21 cellular contexts compared by ENCODE assay signal in the genomic region with DNA sequence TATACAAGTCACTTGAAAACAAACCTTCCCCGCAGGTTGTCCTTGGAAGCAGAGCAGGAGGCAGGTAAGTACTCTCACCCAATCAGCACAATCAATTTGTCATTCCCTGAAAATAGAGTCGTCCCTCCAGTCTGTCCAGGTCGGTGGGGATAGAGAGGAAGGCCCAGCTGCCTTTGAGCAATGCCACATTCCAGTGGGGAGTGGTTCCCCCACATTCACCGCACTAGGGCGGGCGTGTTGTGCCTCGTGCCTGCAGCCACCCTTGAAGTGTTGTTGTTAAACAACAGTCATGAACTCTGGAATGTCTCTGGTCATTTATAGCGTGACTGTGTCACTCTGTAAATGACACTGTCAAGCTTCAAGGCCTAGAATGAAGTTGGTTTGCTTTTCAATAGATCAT. TPM values are rescaled to one million over a fixed set of nuclear protein-coding genes. Genes with fewer than 3 reads are reported as not detected.
DNase-seq lines count a peak whose midpoint lies in the region; ATAC-seq and TF ChIP-seq lines count a peak whose summit lies in the region.
"Had no signal": no experiment of that assay in that cellular context is flagged by ENCODE, and none has a peak within 500 bp of the region (broad histone marks: within the 10 kb centered on the region; RNA-seq: fewer than 3 reads in every experiment).

No MANE protein-coding gene starts in this region.

- H3K27me3 ChIP-seq in breast epithelium (no peaks in the 10 kb centered on the region), lower lobe of right lung (ENCODE audit: low read depth) (no peaks in the 10 kb centered on the region), transverse colon (no peaks in the 10 kb centered on the region), heart left ventricle (no peaks in the 10 kb centered on the region), H9 (ENCODE audit: insufficient read depth, low read length) (no peaks in the 10 kb centered on the region)
- H3K27me3 ChIP-seq: cardiac muscle cell, uterus had no signal

- in situ Hi-C loops in transverse colon (cut with MboI; ENCODE audit: low pct_ligation_motif_present in 1 of 4, low pct_unique_long_range_greater_than_20kb in 1 of 4, low sequenced_read_pairs in 3 of 4) = no loop called here

- H3T11ph ChIP-seq in H9 (ENCODE audit: low read length) = no peak overlapping the region

- 53% methylated on average over 8 of the region's 8 CpGs; no CpG with 5 or more reads in 1 of the 2 donors for WGBS in transverse colon (ENCODE audit: low coverage in 1 of 2), 2 donors
- WGBS in heart left ventricle, 4 donors = 67 to 84% (median 78%) methylated on average over 8 of the region's 8 CpGs
- WGBS in H9 (ENCODE audit: extremely low coverage, insufficient read length, low lambda C conversion rate) = no CpG with 5 or more reads among the region's 8 CpGs

- no peak overlapping the region for H2BK12ac ChIP-seq in H9 (ENCODE audit: insufficient read length, low read depth, low read length)

- peak overlapping the region; percentile 41 for H3K27ac Mint-ChIP-seq in activated CD8-positive, alpha-beta T cell treated with anti-CD3 and anti-CD28 coated beads for 36 hours
- no peak overlapping the region for H3K27ac Mint-ChIP-seq in activated CD8-positive, alpha-beta T cell treated with anti-CD3 and anti-CD28 coated beads, Interleukin-2, amount 10 ng/mL, durations not matched to agents 7 days and 5 days
- no peak overlapping the region for H3K27ac Mint-ChIP-seq in H9
- H3K27ac Mint-ChIP-seq: activated naive CD8-positive, alpha-beta T cell treated with anti-CD3 and anti-CD28 coated beads, Interleukin-2, amount 10 ng/mL, durations not matched to agents 7 days and 5 days had no signal

- H4K8ac ChIP-seq in H9 (replicated peaks; ENCODE audit: insufficient read length, low read depth, low read length) = no peak overlapping the region

- peaks cover 69% of the 10 kb centered on the region for H3K4me1 Mint-ChIP-seq in activated CD8-positive, alpha-beta T cell treated with anti-CD3 and anti-CD28 coated beads for 36 hours (ENCODE audit: low read depth)
- peaks cover 68% of the 10 kb centered on the region for H3K4me1 Mint-ChIP-seq in activated CD8-positive, alpha-beta T cell treated with anti-CD3 and anti-CD28 coated beads, Interleukin-2, amount 10 ng/mL, durations not matched to agents 7 days and 5 days (ENCODE audit: low read depth)
- H3K4me1 Mint-ChIP-seq in H9 = peaks cover 4 to 10% of the 10 kb centered on the region in 2 experiments; a peak in 3 of 4 replicates

- peak overlapping the region; percentile 48 to 83 for H3K27ac ChIP-seq in breast epithelium
- peak overlapping the region; percentile 38 for H3K27ac ChIP-seq in lower lobe of right lung
- H3K27ac ChIP-seq in transverse colon = peak overlapping the region in 3 of 4 donors; percentile 3 to 32 (median 21)
- H3K27ac ChIP-seq in heart left ventricle = no peak overlapping the region
- H3K27ac ChIP-seq in H9 (ENCODE audit: insufficient read length, low read depth, low read length) = no peak overlapping the region
- H3K27ac ChIP-seq: cardiac muscle cell, spleen, uterus had no signal

- no peaks in the 10 kb centered on the region for H3K79me1 ChIP-seq in H9 (ENCODE audit: insufficient read depth, low read depth, low read length, poor library complexity, severe bottlenecking)

- no peak for TF ChIP-seq EP300 in transverse colon (IDR thresholded peaks at IDR 0.05; ENCODE audit: low read depth)

- H3K79me2 ChIP-seq in H9 (ENCODE audit: insufficient read depth, low read length) = no peaks in the 10 kb centered on the region

- H2BK20ac ChIP-seq in H9 (ENCODE audit: low read depth, low read length, poor library complexity, severe bottlenecking) = no peak overlapping the region

- H3K36me3 ChIP-seq in breast epithelium (no peaks in the 10 kb centered on the region), lower lobe of right lung (no peaks in the 10 kb centered on the region), transverse colon (no peaks in the 10 kb centered on the region), heart left ventricle (no peaks in the 10 kb centered on the region)
- H3K36me3 ChIP-seq: cardiac muscle cell, spleen, uterus had no signal

- H3K9ac ChIP-seq in H9 (ENCODE audit: extremely low read depth, insufficient read length, low read length) = no peak overlapping the region

- no peak overlapping the region for H4K5ac ChIP-seq in H9 (ENCODE audit: insufficient read length, low read depth, low read length)

- H2AFZ ChIP-seq in H9 (ENCODE audit: low read length) = no peak overlapping the region

- no peaks in the 10 kb centered on the region for H3K9me3 ChIP-seq in breast epithelium
- no peaks in the 10 kb centered on the region for H3K9me3 ChIP-seq in lower lobe of right lung
- no peaks in the 10 kb centered on the region for H3K9me3 ChIP-seq in transverse colon
- no peaks in the 10 kb centered on the region for H3K9me3 ChIP-seq in heart left ventricle
- H3K9me3 ChIP-seq in H9 (ENCODE audit: control insufficient read depth, low read depth, low read length) = no peaks in the 10 kb centered on the region
- H3K9me3 ChIP-seq: spleen, uterus had no signal

- H2BK5ac ChIP-seq in H9 (ENCODE audit: insufficient read length, low read length) = no peak overlapping the region

- no peak overlapping the region for H4K91ac ChIP-seq in H9 (ENCODE audit: insufficient read length, low read depth, low read length)

- no peak overlapping the region for H3K23ac ChIP-seq in H9 (ENCODE audit: insufficient read length, low read depth, low read length)

- H4K20me1 ChIP-seq in H9 (ENCODE audit: control insufficient read depth, insufficient read depth, insufficient read length) = no peaks in the 10 kb centered on the region

- intact Hi-C loops in activated CD8-positive, alpha-beta T cell treated with anti-CD3 and anti-CD28 coated beads for 36 hours (cut with micrococcal nuclease) = no loop called here
- intact Hi-C loops in breast epithelium (cut with DNase I; ENCODE audit: low total_unique reads) (no loop called here), lower lobe of right lung (cut with DNase I) (no loop called here), transverse colon (cut with DNase I; ENCODE audit: low total_unique reads) (no loop called here), heart left ventricle (cut with DNase I) (no loop called here)

- no peak overlapping the region for H2BK15ac ChIP-seq in H9 (ENCODE audit: low read depth, low read length)

- H3K4me1 ChIP-seq in breast epithelium = peaks cover 0 to 10% of the 10 kb centered on the region in 2 donors
- no peaks in the 10 kb centered on the region for H3K4me1 ChIP-seq in lower lobe of right lung
- no peaks in the 10 kb centered on the region for H3K4me1 ChIP-seq in transverse colon
- H3K4me1 ChIP-seq in heart left ventricle = peaks cover 0 to 60% (median 0%) of the 10 kb centered on the region in 12 donors
- H3K4me1 ChIP-seq in H9 (ENCODE audit: insufficient read depth, low read length) = peaks cover 4% of the 10 kb centered on the region; the same call in 1 of the 2 replicates
- H3K4me1 ChIP-seq: uterus had no signal

- H3K27me3 Mint-ChIP-seq in activated CD8-positive, alpha-beta T cell treated with anti-CD3 and anti-CD28 coated beads for 36 hours = peaks cover 23% of the 10 kb centered on the region
- peaks cover 4% of the 10 kb centered on the region for H3K27me3 Mint-ChIP-seq in activated CD8-positive, alpha-beta T cell treated with anti-CD3 and anti-CD28 coated beads, Interleukin-2, amount 10 ng/mL, durations not matched to agents 7 days and 5 days (ENCODE audit: low read depth)
- peaks cover 1% of the 10 kb centered on the region; the same call in 1 of the 2 replicates for H3K27me3 Mint-ChIP-seq in H9 (ENCODE audit: low read depth)

- ATAC-seq in activated CD8-positive, alpha-beta T cell treated with anti-CD3 and anti-CD28 coated beads for 36 hours = no peak
- no peak for ATAC-seq in activated CD8-positive, alpha-beta T cell treated with anti-CD3 and anti-CD28 coated beads, Interleukin-2, amount 10 ng/mL, durations not matched to agents 7 days and 5 days
- peak; percentile 90 to 93 for ATAC-seq in lower lobe of right lung
- ATAC-seq in heart left ventricle = no peak

- peaks cover 13% of the 10 kb centered on the region for H3K9me3 Mint-ChIP-seq in activated CD8-positive, alpha-beta T cell treated with anti-CD3 and anti-CD28 coated beads for 36 hours
- no peaks in the 10 kb centered on the region for H3K9me3 Mint-ChIP-seq in activated CD8-positive, alpha-beta T cell treated with anti-CD3 and anti-CD28 coated beads, Interleukin-2, amount 10 ng/mL, durations not matched to agents 7 days and 5 days (ENCODE audit: insufficient read depth)
- H3K9me3 Mint-ChIP-seq in H9 = no peaks in the 10 kb centered on the region

- DNase-seq in activated CD8-positive, alpha-beta T cell treated with anti-CD3 and anti-CD28 coated beads for 36 hours = no peak
- DNase-seq in activated CD8-positive, alpha-beta T cell treated with anti-CD3 and anti-CD28 coated beads, Interleukin-2, amount 10 ng/mL, durations not matched to agents 7 days and 5 days = no peak
- DNase-seq in breast epithelium (ENCODE audit: low spot score in 2 of 2) = peak in 1 of 2 donors; percentile 82
- peak; percentile 75 for DNase-seq in lower lobe of right lung
- peak; percentile 67 for DNase-seq in transverse colon
- DNase-seq in activated CD8-positive, alpha-beta memory T cell treated with anti-CD3 and anti-CD28 coated beads, Interleukin-2, amount 50 U/mL, for 48 hours = no peak
- DNase-seq in heart left ventricle = no peak
- DNase-seq in H9 = no peak
- DNase-seq: activated naive CD8-positive, alpha-beta T cell treated with anti-CD3 and anti-CD28 coated beads, Interleukin-2, amount 10 ng/mL, durations not matched to agents 7 days and 5 days; activated T-cell treated with anti-CD3 and anti-CD28 coated beads for 4 hours; effector memory CD4-positive, alpha-beta T cell; GF-D8; midbrain; NCI-H1105; NCI-H2171; RPMI8226; spleen; stimulated activated naive CD4-positive, alpha-beta T cell; uterus had no signal

- POLR2A ChIA-PET in activated CD8-positive, alpha-beta T cell treated with anti-CD3 and anti-CD28 coated beads for 36 hours (lab: Charles Lee) = interaction anchor here (2.0 kb wide), 1 partner anchor 22 kb away, joined by 14 read pairs; no protein-coding TSS in a partner anchor
- POLR2A ChIA-PET in activated CD8-positive, alpha-beta T cell treated with anti-CD3 and anti-CD28 coated beads, Interleukin-2, amount 10 ng/mL, durations not matched to agents 7 days and 5 days (lab: Charles Lee) = interaction anchor here (0.9 to 3.7 kb wide), 2 partner anchors 14 to 22 kb away, joined by 3 to 30 read pairs; no protein-coding TSS in a partner anchor

- TF ChIP-seq POLR2A in breast epithelium (IDR thresholded peaks at IDR 0.05) (no peak), transverse colon (IDR thresholded peaks at IDR 0.05) (no peak), heart left ventricle (IDR thresholded peaks at IDR 0.05) (no peak)

- no peak overlapping the region for H3K4ac ChIP-seq in H9 (ENCODE audit: low read depth, low read length)

- H3K18ac ChIP-seq in H9 (ENCODE audit: insufficient read length, low read depth, low read length) = no peak overlapping the region

- no peak overlapping the region for H3K56ac ChIP-seq in H9 (ENCODE audit: insufficient read length, low read depth, low read length)

- H3K4me3 Mint-ChIP-seq in activated CD8-positive, alpha-beta T cell treated with anti-CD3 and anti-CD28 coated beads for 36 hours = no peak overlapping the region
- H3K4me3 Mint-ChIP-seq in activated CD8-positive, alpha-beta T cell treated with anti-CD3 and anti-CD28 coated beads, Interleukin-2, amount 10 ng/mL, durations not matched to agents 7 days and 5 days = no peak overlapping the region
- H3K4me3 Mint-ChIP-seq in H9 = no peak overlapping the region

- H3K36me3 Mint-ChIP-seq in activated CD8-positive, alpha-beta T cell treated with anti-CD3 and anti-CD28 coated beads for 36 hours (ENCODE audit: low read depth) = no peaks in the 10 kb centered on the region
- peaks cover 8% of the 10 kb centered on the region for H3K36me3 Mint-ChIP-seq in activated CD8-positive, alpha-beta T cell treated with anti-CD3 and anti-CD28 coated beads, Interleukin-2, amount 10 ng/mL, durations not matched to agents 7 days and 5 days (ENCODE audit: low read depth)
- no peaks in the 10 kb centered on the region; a peak in 1 of 7 replicates for H3K36me3 Mint-ChIP-seq in H9 (ENCODE audit: insufficient read depth in 1 of 3, low read depth in 3 of 3)

- H3K14ac ChIP-seq in H9 (ENCODE audit: insufficient read depth, low read length) = no peak overlapping the region

- no peak overlapping the region for H2AK5ac ChIP-seq in H9 (ENCODE audit: insufficient read length, low read length)

- CTCF ChIA-PET in activated CD8-positive, alpha-beta T cell treated with anti-CD3 and anti-CD28 coated beads for 36 hours (lab: Charles Lee) = interaction anchor here (0.9 to 1.8 kb wide), 3 partner anchors 22 to 104 kb away, joined by 3 to 4 read pairs (median 3); no protein-coding TSS in a partner anchor
- CTCF ChIA-PET in activated CD8-positive, alpha-beta T cell treated with anti-CD3 and anti-CD28 coated beads, Interleukin-2, amount 10 ng/mL, durations not matched to agents 7 days and 5 days (lab: Charles Lee) = interaction anchor here (0.9 to 4.3 kb wide), 8 partner anchors 13 to 104 kb away, joined by 3 to 35 read pairs (median 4); no protein-coding TSS in a partner anchor

- no peak overlapping the region for H3K4me2 ChIP-seq in H9 (ENCODE audit: insufficient read depth, insufficient read length, low read length)

- no peak for TF ChIP-seq CTCF in activated CD8-positive, alpha-beta T cell treated with anti-CD3 and anti-CD28 coated beads for 36 hours (IDR thresholded peaks at IDR 0.05)
- TF ChIP-seq CTCF in breast epithelium (IDR thresholded peaks at IDR 0.05) (no peak), lower lobe of right lung (IDR thresholded peaks at IDR 0.05) (no peak), transverse colon (IDR thresholded peaks at IDR 0.05) (no peak), heart left ventricle (IDR thresholded peaks at IDR 0.05) (no peak), H9 (conservative IDR thresholded peaks at IDR 0.05) (no peak)

- H3K23me2 ChIP-seq in H9 (ENCODE audit: insufficient read length, low read depth, low read length, poor library complexity, severe bottlenecking) = no peaks in the 10 kb centered on the region

- H3K4me3 ChIP-seq in breast epithelium = no peak overlapping the region
- H3K4me3 ChIP-seq in lower lobe of right lung = no peak overlapping the region
- H3K4me3 ChIP-seq in transverse colon = no peak overlapping the region
- no peak overlapping the region for H3K4me3 ChIP-seq in heart left ventricle
- H3K4me3 ChIP-seq: cardiac muscle cell, spleen, uterus had no signal

- H2BK120ac ChIP-seq in H9 (ENCODE audit: low read depth, low read length, poor library complexity, severe bottlenecking) = no peak overlapping the region

RNA-seq across cellular contexts. Expression of a gene that starts 33.4 kb away (rescaled TPM):
- total RNA-seq in activated CD8-positive, alpha-beta T cell treated with anti-CD3 and anti-CD28 coated beads for 36 hours = 10 to 100 TPM; 24.6 to 24.7 TPM
- 10 to 100 TPM; 14.4 to 14.7 TPM for total RNA-seq in activated CD8-positive, alpha-beta T cell treated with anti-CD3 and anti-CD28 coated beads, Interleukin-2, amount 10 ng/mL, durations not matched to agents 7 days and 5 days
- 10 to 100 TPM in 2 of 3 donors, 1 to 10 TPM in 1; 6.9 to 16.0 (median 13.1) TPM for total RNA-seq in breast epithelium
- 13.9 TPM for total RNA-seq in lower lobe of right lung
- total RNA-seq in transverse colon = 10 to 100 TPM in 3 of 4 donors, 1 to 10 TPM in 1; 2.4 to 32.4 (median 18.6) TPM
- total RNA-seq in heart left ventricle = 10 to 100 TPM in 1 of 9 donors, 1 to 10 TPM in 8; 1.0 to 10.8 (median 1.7) TPM
- under 1 TPM; 0.36 to 0.53 TPM for polyA plus RNA-seq in heart left ventricle
- 2.3 and 2.9 TPM in 2 replicates for total RNA-seq in H9 (2021)
- total RNA-seq: osteocyte had no signal

Comparison
In these comparisons a context has a peak if more than half of its experiments do, and no peak if none do; other contexts are left out.
1. ATAC-seq: peak in lower lobe of right lung (2 of 2); none in activated CD8-positive, alpha-beta T cell treated with anti-CD3 and anti-CD28 coated beads for 36 hours (single experiment), activated CD8-positive, alpha-beta T cell treated with anti-CD3 and anti-CD28 coated beads, Interleukin-2, amount 10 ng/mL, durations not matched to agents 7 days and 5 days (single experiment) and heart left ventricle (0 of 4).
2. DNase-seq: peak in lower lobe of right lung (single experiment) and transverse colon (single experiment); none in activated CD8-positive, alpha-beta T cell treated with anti-CD3 and anti-CD28 coated beads for 36 hours (single experiment), activated CD8-positive, alpha-beta T cell treated with anti-CD3 and anti-CD28 coated beads, Interleukin-2, amount 10 ng/mL, durations not matched to agents 7 days and 5 days (single experiment), activated CD8-positive, alpha-beta memory T cell treated with anti-CD3 and anti-CD28 coated beads, Interleukin-2, amount 50 U/mL, for 48 hours (single experiment), heart left ventricle (0 of 5) and H9 (single experiment).
3. H3K27ac ChIP-seq: peak in breast epithelium (2 of 2), lower lobe of right lung (single experiment) and transverse colon (3 of 4); none in heart left ventricle (0 of 12) and H9 (single experiment).